25 cellular contexts compared by ENCODE assay signal in the genomic region with DNA sequence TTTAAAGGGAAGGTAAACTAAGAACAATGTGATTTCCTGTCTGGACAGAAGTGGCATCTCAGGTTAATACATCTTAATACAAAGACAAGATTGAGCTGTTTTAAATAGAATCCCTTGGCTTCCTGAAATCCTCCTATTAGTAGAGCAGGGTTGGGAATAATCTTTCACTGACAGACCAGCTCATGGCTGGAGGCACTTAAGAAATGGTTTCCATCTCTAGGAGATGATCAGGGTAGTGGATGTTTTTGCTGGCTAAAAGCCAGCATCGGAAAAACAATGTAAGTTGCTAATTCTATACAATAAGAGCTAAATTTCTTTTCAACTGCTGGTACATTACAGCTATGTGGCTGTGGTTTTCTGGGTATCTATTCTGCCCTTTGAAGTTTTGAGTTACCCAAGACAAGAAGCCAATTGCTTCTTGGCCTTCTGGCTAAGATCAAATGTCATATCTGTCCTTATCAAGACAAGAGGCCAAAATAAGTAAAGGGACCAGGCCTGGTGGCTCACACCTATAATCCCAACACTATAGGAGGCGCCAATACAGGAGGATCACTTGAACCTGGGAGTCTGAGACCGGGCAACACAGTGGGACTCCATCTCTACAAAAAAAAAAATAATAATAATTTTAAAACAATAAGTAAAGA. TPM values are rescaled to one million over a fixed set of nuclear protein-coding genes. Genes with fewer than 3 reads are reported as not detected.
A peak's percentile ranks its signal among the peaks of the same experiment; 100 is the strongest.
DNase-seq lines count a peak whose midpoint lies in the region; ATAC-seq and TF ChIP-seq lines count a peak whose summit lies in the region.
"Had no signal": no experiment of that assay in that cellular context is flagged by ENCODE, and none has a peak within 500 bp of the region (broad histone marks: within the 10 kb centered on the region; RNA-seq: fewer than 3 reads in every experiment).

No MANE protein-coding gene starts in this region.

- POLR2A ChIA-PET in GM10248 (lab: Yijun Ruan, JAX) = no interaction called here

- no peak for TF ChIP-seq EP300 in tibial nerve (IDR thresholded peaks at IDR 0.05)

- peak; percentile 11 to 19 for DNase-seq in cardiac muscle cell (ENCODE audit: low read depth in 1 of 2, low spot score in 1 of 2)
- DNase-seq in left cardiac atrium = no peak
- peak; percentile 54 for DNase-seq in WERI-Rb-1
- peak; percentile 14 for DNase-seq in fibroblast of the aortic adventitia (ENCODE audit: low read depth)
- no peak for DNase-seq in tibial nerve (ENCODE audit: low spot score in 2 of 2)
- DNase-seq in GM10248 (ENCODE audit: extremely low spot score) = no peak
- no peak for DNase-seq in KG1 (lab: John Stamatoyannopoulos, UW)
- DNase-seq in UCSD-AML1 (lab: John Stamatoyannopoulos, UW; ENCODE audit: unreplicated experiment) = no peak
- DNase-seq: 8988T; activated CD4-positive, alpha-beta T cell treated with anti-CD3 and anti-CD28 coated beads for 48 hours; activated gamma-delta T cell treated with Interleukin-2 at 50 U/mL for 16 hours; activated naive CD8-positive, alpha-beta T cell treated with anti-CD3 and anti-CD28 coated beads, Interleukin-2, amount 50 U/mL, for 24 hours; activated T-cell treated with anti-CD3 and anti-CD28 coated beads, Interleukin-2, amount 50 U/mL, for 4 hours; Calu3; DND-41; MG63; PC-9; Right ventricle myocardium superior; stimulated activated naive CD4-positive, alpha-beta T cell treated with Interleukin-2 at 50 U/mL for 16 hours had no signal

- intact Hi-C loops in left cardiac atrium (cut with DNase I) = no loop called here

- 77 to 87% methylated on average over 3 of the region's 3 CpGs for WGBS in tibial nerve, 2 donors

- H3K4me3 ChIP-seq in cardiac muscle cell (no peak overlapping the region), WERI-Rb-1 (ENCODE audit: low read depth, low read length) (no peak overlapping the region), fibroblast of the aortic adventitia (ENCODE audit: low read depth, low read length) (no peak overlapping the region), tibial nerve (no peak overlapping the region)
- H3K4me3 ChIP-seq: gastroesophageal sphincter, hepatocyte, lung, MG63, PC-9, suprapubic skin had no signal

- no peak overlapping the region for H3K27ac ChIP-seq in cardiac muscle cell
- peak overlapping the region; percentile 55 for H3K27ac ChIP-seq in WERI-Rb-1
- H3K27ac ChIP-seq in tibial nerve = no peak overlapping the region
- H3K27ac ChIP-seq: gastroesophageal sphincter, hepatocyte, KMS-11, parathyroid adenoma, PC-9, suprapubic skin had no signal

- H3K36me3 ChIP-seq in cardiac muscle cell (no peaks in the 10 kb centered on the region), WERI-Rb-1 (no peaks in the 10 kb centered on the region), tibial nerve (peaks cover 0 to 9% (median 0%) of the 10 kb centered on the region in 3 donors)
- H3K36me3 ChIP-seq: gastroesophageal sphincter, MG63, suprapubic skin had no signal

- CTCF ChIA-PET in GM10248 (lab: Yijun Ruan, JAX) = interaction anchor here (0.9 to 2.0 kb wide), 5 partner anchors 10 to 923 kb away, joined by 3 to 7 read pairs (median 4); no protein-coding TSS in a partner anchor

- no peaks in the 10 kb centered on the region for H3K9me3 ChIP-seq in cardiac muscle cell (ENCODE audit: low read depth)
- no peaks in the 10 kb centered on the region for H3K9me3 ChIP-seq in WERI-Rb-1 (ENCODE audit: severe bottlenecking)
- no peaks in the 10 kb centered on the region for H3K9me3 ChIP-seq in tibial nerve
- H3K9me3 ChIP-seq: gastroesophageal sphincter, MG63, suprapubic skin had no signal

- H3K27me3 ChIP-seq in cardiac muscle cell = no peaks in the 10 kb centered on the region
- no peaks in the 10 kb centered on the region for H3K27me3 ChIP-seq in WERI-Rb-1 (ENCODE audit: insufficient read depth, low read depth, severe bottlenecking)
- no peaks in the 10 kb centered on the region for H3K27me3 ChIP-seq in tibial nerve
- H3K27me3 ChIP-seq: gastroesophageal sphincter, hepatocyte, MG63, suprapubic skin had no signal

- no peak for TF ChIP-seq POLR2A in tibial nerve (IDR thresholded peaks at IDR 0.05)

- H3K4me1 ChIP-seq in cardiac muscle cell (ENCODE audit: low read depth) = peaks cover 25% of the 10 kb centered on the region
- H3K4me1 ChIP-seq in tibial nerve = no peaks in the 10 kb centered on the region
- H3K4me1 ChIP-seq: parathyroid adenoma, suprapubic skin had no signal

- ATAC-seq in left cardiac atrium = no peak
- ATAC-seq: activated naive CD8-positive, alpha-beta T cell treated with anti-CD3 and anti-CD28 coated beads, Interleukin-2, amount 50 U/mL, for 24 hours; activated T-cell treated with anti-CD3 and anti-CD28 coated beads, Interleukin-2, amount 50 U/mL, for 4 hours; gastroesophageal sphincter had no signal

- no peak for TF ChIP-seq CTCF in cardiac muscle cell (IDR thresholded peaks at IDR 0.05; ENCODE audit: low read depth, low read length)
- no peak for TF ChIP-seq CTCF in WERI-Rb-1 (IDR thresholded peaks at IDR 0.05; ENCODE audit: low read depth, low read length)
- TF ChIP-seq CTCF in fibroblast of the aortic adventitia (IDR thresholded peaks at IDR 0.05; ENCODE audit: insufficient read depth, low read length) = no peak
- TF ChIP-seq CTCF in tibial nerve (IDR thresholded peaks at IDR 0.05) = no peak
- TF ChIP-seq CTCF in GM10248 (IDR thresholded peaks at IDR 0.05; ENCODE audit: control extremely low read depth, extremely low read depth, low read depth, missing control alignments) = no peak

RNA-seq across cellular contexts. Expression of gene SHQ1, which starts 49.6 kb away (rescaled TPM):
- total RNA-seq in cardiac muscle cell (14.2 and 20.1 TPM in 2 replicates), left cardiac atrium (10 to 100 TPM; 16.2 to 21.8 TPM), fibroblast of the aortic adventitia (ENCODE audit: low replicate concordance) (21.5 and 39.2 TPM in 2 replicates), tibial nerve (10 to 100 TPM; 10.0 to 25.3 (median 19.5) TPM)
- polyA plus RNA-seq in cardiac muscle cell = 15.2 and 22.6 TPM in 2 replicates

Comparison
In these comparisons a context has a peak if more than half of its experiments do, and no peak if none do; other contexts are left out.
1. DNase-seq: peak in cardiac muscle cell (2 of 2), WERI-Rb-1 (single experiment) and fibroblast of the aortic adventitia (single experiment); none in left cardiac atrium (single experiment), tibial nerve (0 of 2), GM10248 (single experiment), KG1 (single experiment) and UCSD-AML1 (single experiment).